In genomic region chr5:66230551-66230950, GRCh38 we compare ENCODE assay signal across 18 cellular contexts.
A peak's percentile ranks its signal among the peaks of the same experiment; 100 is the strongest.
DNase-seq lines count a peak whose midpoint lies in the region; ATAC-seq and TF ChIP-seq lines count a peak whose summit lies in the region.
"Had no signal": no experiment of that assay in that cellular context is flagged by ENCODE, and none has a peak within 500 bp of the region (broad histone marks: within the 10 kb centered on the region; RNA-seq: fewer than 3 reads in every experiment).

No MANE protein-coding gene starts in this region.

- H3K27me3 ChIP-seq in tibial nerve = no peaks in the 10 kb centered on the region

- WGBS in tibial nerve, 2 donors = 68 to 74% methylated on average over 1 of the region's 1 CpG

- H3K4me1 Mint-ChIP-seq in T-helper 17 cell = no peaks in the 10 kb centered on the region
- H3K4me1 Mint-ChIP-seq: stimulated activated naive CD8-positive, alpha-beta T cell treated with anti-CD3 and anti-CD28 coated beads, Interleukin-15, amount 100 ng/mL, for 72 hours had no signal

- DNase-seq in DMS53 treated with DMSO at 0.1 percent for 48 hours (lab: John Stamatoyannopoulos, UW; ENCODE audit: unreplicated experiment) (peak; percentile 25), HCEC 1CT (peak; percentile 29), RKO (ENCODE audit: low spot score) (peak; percentile 27), fibroblast of the conjunctiva (ENCODE audit: low read depth) (peak; percentile 9), tibial nerve (ENCODE audit: low spot score in 2 of 2) (no peak), T-helper 17 cell (no peak), NCI-H446 (lab: John Stamatoyannopoulos, UW) (no peak)
- DNase-seq: activated CD4-positive, alpha-beta T cell treated with anti-CD3 and anti-CD28 coated beads for 1 hour; activated T-cell treated with anti-CD3 and anti-CD28 coated beads, Interleukin-2, amount 50 U/mL, for 48 hours; amygdala; GM23248; KG1; NCI-H2171 treated with DMSO at 0.1 percent for 48 hours; occipital lobe; stimulated activated naive CD8-positive, alpha-beta T cell treated with anti-CD3 and anti-CD28 coated beads, Interleukin-15, amount 100 ng/mL, for 72 hours had no signal

- no peak overlapping the region for H3K27ac Mint-ChIP-seq in T-helper 17 cell
- H3K27ac Mint-ChIP-seq: mesothelial cell of epicardium; stimulated activated naive CD8-positive, alpha-beta T cell treated with anti-CD3 and anti-CD28 coated beads, Interleukin-15, amount 100 ng/mL, for 72 hours had no signal

- H3K4me1 ChIP-seq in tibial nerve = no peaks in the 10 kb centered on the region

- H3K27me3 Mint-ChIP-seq in T-helper 17 cell = no peaks in the 10 kb centered on the region
- H3K27me3 Mint-ChIP-seq: stimulated activated naive CD8-positive, alpha-beta T cell treated with anti-CD3 and anti-CD28 coated beads, Interleukin-15, amount 100 ng/mL, for 72 hours had no signal

- TF ChIP-seq EP300 in tibial nerve (IDR thresholded peaks at IDR 0.05) = no peak

- no peaks in the 10 kb centered on the region for H3K36me3 Mint-ChIP-seq in T-helper 17 cell (ENCODE audit: low read depth)

- no peak overlapping the region for H3K4me3 Mint-ChIP-seq in T-helper 17 cell
- H3K4me3 Mint-ChIP-seq: mesothelial cell of epicardium; stimulated activated naive CD8-positive, alpha-beta T cell treated with anti-CD3 and anti-CD28 coated beads, Interleukin-15, amount 100 ng/mL, for 72 hours had no signal

- no peak for ATAC-seq in T-helper 17 cell
- ATAC-seq in GM19324 (IDR thresholded peaks at IDR 0.05; ENCODE audit: low FRiP score, unreplicated experiment) = no peak
- ATAC-seq: stimulated activated naive CD8-positive, alpha-beta T cell treated with anti-CD3 and anti-CD28 coated beads, Interleukin-15, amount 100 ng/mL, for 72 hours had no signal

- H3K9me3 ChIP-seq in tibial nerve = peaks cover 0 to 4% (median 0%) of the 10 kb centered on the region in 4 donors
- H3K9me3 ChIP-seq in T-helper 17 cell (ENCODE audit: control insufficient read depth, low read length, poor library complexity, severe bottlenecking) = no peaks in the 10 kb centered on the region

- no peak overlapping the region for H3K4me3 ChIP-seq in tibial nerve
- H3K4me3 ChIP-seq: GM23248, smooth muscle cell had no signal

- TF ChIP-seq CTCF in tibial nerve (IDR thresholded peaks at IDR 0.05) = no peak

- TF ChIP-seq POLR2A in tibial nerve (IDR thresholded peaks at IDR 0.05) = no peak

- H3K27ac ChIP-seq in tibial nerve = no peak overlapping the region
- H3K27ac ChIP-seq: GM23248 had no signal

- H3K36me3 ChIP-seq in tibial nerve = no peaks in the 10 kb centered on the region

Comparison
In these comparisons a context has a peak if more than half of its experiments do, and no peak if none do; other contexts are left out.
1. DNase-seq: peak in DMS53 treated with DMSO at 0.1 percent for 48 hours (single experiment), HCEC 1CT (single experiment), RKO (single experiment) and fibroblast of the conjunctiva (single experiment); none in tibial nerve (0 of 2), T-helper 17 cell (0 of 3) and NCI-H446 (0 of 2).